Comparison of ENCODE assay signal across 12 cellular contexts in the genomic region with DNA sequence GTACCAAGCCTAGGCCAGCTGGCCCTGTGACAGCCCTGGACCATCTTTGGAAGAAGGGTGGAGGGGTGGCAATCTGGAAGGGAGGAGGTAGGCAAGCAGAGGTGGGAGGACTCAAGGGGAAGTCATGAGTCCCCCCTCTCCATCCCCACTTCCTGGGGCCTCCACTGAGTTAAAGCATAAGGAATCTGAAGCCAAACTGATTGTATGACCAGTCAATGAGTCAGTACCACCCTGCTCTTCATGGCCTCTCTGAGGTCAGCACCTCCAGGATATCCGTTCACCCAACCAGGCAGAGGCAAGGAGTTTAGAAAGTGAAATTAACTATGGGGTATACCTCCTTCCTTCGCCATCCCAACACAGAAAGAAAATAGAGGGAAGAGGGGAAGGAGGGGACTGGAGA.
DNase-seq lines count a peak whose midpoint lies in the region; ATAC-seq and TF ChIP-seq lines count a peak whose summit lies in the region.
"Had no signal": no experiment of that assay in that cellular context is flagged by ENCODE, and none has a peak within 500 bp of the region (broad histone marks: within the 10 kb centered on the region; RNA-seq: fewer than 3 reads in every experiment).

No MANE protein-coding gene starts in this region.

- CTCF ChIA-PET in IMR-90 (lab: Yijun Ruan, JAX), result no interaction called here

- ATAC-seq in IMR-90 (ENCODE audit: low read depth), result peak; percentile 75

- peak overlapping the region; percentile 97 for H2BK5ac ChIP-seq in IMR-90 (ENCODE audit: low read depth, low read length, poor library complexity, severe bottlenecking)

- in situ Hi-C loops in IMR-90 (cut with MboI; ENCODE audit: low sequenced_read_pairs), result loop anchor here (25.0 kb wide), 1 partner anchor 819 kb away; no protein-coding TSS in a partner anchor

- H3K27ac ChIP-seq in IMR-90 (ENCODE audit: insufficient read depth, low read length), result peak overlapping the region; percentile 81
- H3K27ac ChIP-seq in coronary artery, result no peak overlapping the region

- H3K4ac ChIP-seq in IMR-90 (ENCODE audit: low read depth, low read length), result peak overlapping the region; percentile 97

- dilution Hi-C loops in IMR-90 (cut with HindIII; ENCODE audit: low sequenced_read_pairs, unreplicated experiment), result no loop called here

- peak overlapping the region; percentile 84 for H4K5ac ChIP-seq in IMR-90 (ENCODE audit: low read depth, low read length)

- peak overlapping the region; percentile 93 for H3K23ac ChIP-seq in IMR-90 (ENCODE audit: low read depth, low read length)

- H3K4me1 ChIP-seq in IMR-90 (ENCODE audit: control insufficient read depth, insufficient read depth, low read length), result peaks cover 44% of the 10 kb centered on the region
- H3K4me1 ChIP-seq in adipocyte (ENCODE audit: control insufficient read depth, insufficient read depth, low read length), result peaks cover 24% of the 10 kb centered on the region

- peaks cover 35% of the 10 kb centered on the region for H3K9me1 ChIP-seq in IMR-90 (ENCODE audit: insufficient read depth, low read length)

- peak overlapping the region; percentile 71 for H3K56ac ChIP-seq in IMR-90 (ENCODE audit: extremely low read depth, insufficient read depth, low read length)

- H3K27me3 ChIP-seq in IMR-90 (ENCODE audit: control insufficient read depth, insufficient read depth, low read length), result no peaks in the 10 kb centered on the region
- no peaks in the 10 kb centered on the region for H3K27me3 ChIP-seq in adipocyte (replicated peaks; ENCODE audit: control insufficient read depth, insufficient read depth, low read length)

- no peak for TF ChIP-seq RAD21 in IMR-90 (IDR thresholded peaks at IDR 0.05; ENCODE audit: low read length)

- H3K14ac ChIP-seq in IMR-90 (replicated peaks; ENCODE audit: low read depth, low read length), result peak overlapping the region; percentile 96

- peak overlapping the region; percentile 88 to 96 for H4K8ac ChIP-seq in IMR-90 (ENCODE audit: low read depth in 2 of 2, low read length in 2 of 2)

- H3K9ac ChIP-seq in IMR-90 (ENCODE audit: low read depth, low read length), result peak overlapping the region; percentile 7; the same call in 1 of the 2 replicates
- no peak overlapping the region for H3K9ac ChIP-seq in adipocyte (ENCODE audit: low read length)

- H3K79me1 ChIP-seq in IMR-90 (ENCODE audit: low read depth in 1 of 2, low read length in 2 of 2), result peaks cover 0 to 41% of the 10 kb centered on the region in 2 experiments; a peak in 2 of 4 replicates

- DNase-seq in AG08395 (ENCODE audit: low spot score) (peak; percentile 84), IMR-90 (peak; percentile 95), adipocyte (ENCODE audit: low read depth) (peak; percentile 29), iris pigment epithelial cell (ENCODE audit: low read depth) (peak; percentile 86), D341Med (ENCODE audit: low spot score) (no peak), coronary artery (ENCODE audit: low spot score) (no peak), NCI-H526 (lab: John Stamatoyannopoulos, UW) (no peak), NCI-H345 (lab: John Stamatoyannopoulos, UW) (no peak)
- DNase-seq: activated CD4-positive, alpha-beta T cell treated with anti-CD3 and anti-CD28 coated beads, Interleukin-2, amount 10 ng/mL, durations not matched to agents 7 days and 5 days; activated naive CD4-positive, alpha-beta T cell treated with Interleukin-2 at 50 U/mL for 16 hours; cortex of kidney; retina had no signal

- no peaks in the 10 kb centered on the region; the same call in 1 of the 2 replicates for H4K20me1 ChIP-seq in IMR-90 (ENCODE audit: insufficient read depth, low read length)

- H2BK20ac ChIP-seq in IMR-90 (ENCODE audit: low read depth, low read length), result peak overlapping the region; percentile 97

- WGBS in IMR-90 (ENCODE audit: extremely low coverage in 2 of 2, insufficient read length in 1 of 2), 2 experiments, result no CpG with 5 or more reads among the region's 2 CpGs

- peak overlapping the region; percentile 63 for H2BK15ac ChIP-seq in IMR-90 (ENCODE audit: low read depth, low read length)

- no TSS peak for BruUV-seq in IMR-90 (replicated peaks; lab: Mats Ljungman, UMichigan)

- POLR2A ChIA-PET in IMR-90 (lab: Charles Lee; ENCODE audit: unreplicated experiment), result interaction anchor here (0.8 kb wide), 1 partner anchor 146 kb away, joined by 5 read pairs; no protein-coding TSS in a partner anchor

- TF ChIP-seq CTCF in IMR-90 (conservative IDR thresholded peaks at IDR 0.05; ENCODE audit: low read depth, low read length) (no peak), coronary artery (IDR thresholded peaks at IDR 0.05) (no peak)

- intact Hi-C loops in IMR-90 (cut with micrococcal nuclease), result no loop called here

- peak overlapping the region; percentile 82 for H2AFZ ChIP-seq in IMR-90 (replicated peaks; ENCODE audit: low read length, poor library complexity)

- no peaks in the 10 kb centered on the region for H3K36me3 ChIP-seq in IMR-90 (ENCODE audit: control insufficient read depth, insufficient read depth, low read length)
- H3K36me3 ChIP-seq in adipocyte (ENCODE audit: control insufficient read depth, insufficient read depth, low read length, severe bottlenecking), result no peaks in the 10 kb centered on the region

- peak overlapping the region; percentile 87 for H3K18ac ChIP-seq in IMR-90 (ENCODE audit: low read depth, low read length)

- H2AK5ac ChIP-seq in IMR-90 (ENCODE audit: low read depth, low read length), result peak overlapping the region; percentile 95

- H2BK120ac ChIP-seq in IMR-90 (ENCODE audit: low read depth, low read length), result peak overlapping the region; percentile 99

- H3K4me3 ChIP-seq in IMR-90 (ENCODE audit: insufficient read depth, low read depth, low read length) (no peak overlapping the region), adipocyte (ENCODE audit: low read length) (no peak overlapping the region), coronary artery (no peak overlapping the region)

- H3K9me3 ChIP-seq in IMR-90 (ENCODE audit: control insufficient read depth, insufficient read depth, low read length), result no peaks in the 10 kb centered on the region
- H3K9me3 ChIP-seq in adipocyte (ENCODE audit: control insufficient read depth, low read length), result no peaks in the 10 kb centered on the region

- H4K91ac ChIP-seq in IMR-90 (ENCODE audit: insufficient read depth, low read depth, low read length), result peak overlapping the region; percentile 96

- peak overlapping the region; percentile 80; the same call in 1 of the 2 replicates for H3K4me2 ChIP-seq in IMR-90 (ENCODE audit: low read depth, low read length)

- H2AK9ac ChIP-seq in IMR-90 (replicated peaks; ENCODE audit: low read depth, low read length, poor library complexity), result peak overlapping the region; percentile 92

- TF ChIP-seq POLR2A in IMR-90 (IDR thresholded peaks at IDR 0.05; ENCODE audit: low read depth, low read length), result no peak

TF ChIP-seq in IMR-90, 13 proteins besides CTCF, POLR2A, EP300 and RAD21:
- TF ChIP-seq SMC3 (IDR thresholded peaks at IDR 0.05; ENCODE audit: low read depth, low read length) (no peak), MXI1 (IDR thresholded peaks at IDR 0.05; ENCODE audit: borderline replicate concordance, low read depth, low read length) (no peak), FOS (IDR thresholded peaks at IDR 0.05; ENCODE audit: low read depth, low read length) (peak; percentile 80), MAFK (IDR thresholded peaks at IDR 0.05; ENCODE audit: low read depth, low read length) (no peak)

Comparison
In these comparisons a context has a peak if more than half of its experiments do, and no peak if none do; other contexts are left out.
1. DNase-seq: peak in AG08395 (single experiment), IMR-90 (single experiment), adipocyte (single experiment) and iris pigment epithelial cell (single experiment); none in D341Med (single experiment), coronary artery (single experiment), NCI-H526 (0 of 2) and NCI-H345 (single experiment).